In the genomic region with DNA sequence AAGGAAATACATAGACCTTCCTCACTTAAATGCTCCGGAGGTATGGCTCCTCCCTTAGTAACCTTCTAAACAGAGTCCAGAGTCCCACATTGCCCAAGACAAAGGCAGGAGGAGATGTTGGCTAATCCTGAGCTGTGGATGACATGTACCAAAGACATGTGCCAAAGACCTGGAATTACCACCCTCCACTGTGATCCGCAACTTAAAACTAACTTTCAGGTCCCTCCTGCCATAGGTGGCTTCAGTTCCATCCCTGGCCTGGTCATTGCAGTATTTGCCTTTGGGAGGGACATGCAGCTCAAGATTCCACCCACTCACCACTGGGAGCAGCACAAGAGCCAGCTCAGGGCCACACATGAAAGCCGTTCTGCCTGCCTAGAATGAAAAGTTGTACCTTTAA, we compare ENCODE assay signal across 1 cellular context.
TF ChIP-seq lines count a peak whose summit lies in the region.

No MANE protein-coding gene starts in this region.

TF ChIP-seq in K562, 482 proteins besides CTCF, POLR2A, EP300 and RAD21 (continued from another document):
- TF ChIP-seq, protein P1, sequence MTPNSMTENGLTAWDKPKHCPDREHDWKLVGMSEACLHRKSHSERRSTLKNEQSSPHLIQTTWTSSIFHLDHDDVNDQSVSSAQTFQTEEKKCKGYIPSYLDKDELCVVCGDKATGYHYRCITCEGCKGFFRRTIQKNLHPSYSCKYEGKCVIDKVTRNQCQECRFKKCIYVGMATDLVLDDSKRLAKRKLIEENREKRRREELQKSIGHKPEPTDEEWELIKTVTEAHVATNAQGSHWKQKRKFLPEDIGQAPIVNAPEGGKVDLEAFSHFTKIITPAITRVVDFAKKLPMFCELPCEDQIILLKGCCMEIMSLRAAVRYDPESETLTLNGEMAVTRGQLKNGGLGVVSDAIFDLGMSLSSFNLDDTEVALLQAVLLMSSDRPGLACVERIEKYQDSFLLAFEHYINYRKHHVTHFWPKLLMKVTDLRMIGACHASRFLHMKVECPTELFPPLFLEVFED (CRISPR knock-in tag; conservative IDR thresholded peaks at IDR 0.05) = no peak
- TF ChIP-seq PURB (CRISPR knock-in tag; IDR thresholded peaks at IDR 0.05; ENCODE audit: low read depth) (no peak), PRMT5 (CRISPR knock-in tag; IDR thresholded peaks at IDR 0.05) (no peak), NONO (IDR thresholded peaks at IDR 0.05; ENCODE audit: low read depth in 2 of 2, low read length in 1 of 2) (no peak), RHOXF2B (CRISPR knock-in tag; conservative IDR thresholded peaks at IDR 0.05) (no peak)
- TF ChIP-seq, protein P2, sequence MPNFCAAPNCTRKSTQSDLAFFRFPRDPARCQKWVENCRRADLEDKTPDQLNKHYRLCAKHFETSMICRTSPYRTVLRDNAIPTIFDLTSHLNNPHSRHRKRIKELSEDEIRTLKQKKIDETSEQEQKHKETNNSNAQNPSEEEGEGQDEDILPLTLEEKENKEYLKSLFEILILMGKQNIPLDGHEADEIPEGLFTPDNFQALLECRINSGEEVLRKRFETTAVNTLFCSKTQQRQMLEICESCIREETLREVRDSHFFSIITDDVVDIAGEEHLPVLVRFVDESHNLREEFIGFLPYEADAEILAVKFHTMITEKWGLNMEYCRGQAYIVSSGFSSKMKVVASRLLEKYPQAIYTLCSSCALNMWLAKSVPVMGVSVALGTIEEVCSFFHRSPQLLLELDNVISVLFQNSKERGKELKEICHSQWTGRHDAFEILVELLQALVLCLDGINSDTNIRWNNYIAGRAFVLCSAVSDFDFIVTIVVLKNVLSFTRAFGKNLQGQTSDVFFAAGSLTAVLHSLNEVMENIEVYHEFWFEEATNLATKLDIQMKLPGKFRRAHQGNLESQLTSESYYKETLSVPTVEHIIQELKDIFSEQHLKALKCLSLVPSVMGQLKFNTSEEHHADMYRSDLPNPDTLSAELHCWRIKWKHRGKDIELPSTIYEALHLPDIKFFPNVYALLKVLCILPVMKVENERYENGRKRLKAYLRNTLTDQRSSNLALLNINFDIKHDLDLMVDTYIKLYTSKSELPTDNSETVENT (CRISPR knock-in tag; IDR thresholded peaks at IDR 0.05) = no peak
TF ChIP-seq in K562: peak in this region for 0.
